Comparison of ENCODE assay signal across 15 cellular contexts in the genomic region with DNA sequence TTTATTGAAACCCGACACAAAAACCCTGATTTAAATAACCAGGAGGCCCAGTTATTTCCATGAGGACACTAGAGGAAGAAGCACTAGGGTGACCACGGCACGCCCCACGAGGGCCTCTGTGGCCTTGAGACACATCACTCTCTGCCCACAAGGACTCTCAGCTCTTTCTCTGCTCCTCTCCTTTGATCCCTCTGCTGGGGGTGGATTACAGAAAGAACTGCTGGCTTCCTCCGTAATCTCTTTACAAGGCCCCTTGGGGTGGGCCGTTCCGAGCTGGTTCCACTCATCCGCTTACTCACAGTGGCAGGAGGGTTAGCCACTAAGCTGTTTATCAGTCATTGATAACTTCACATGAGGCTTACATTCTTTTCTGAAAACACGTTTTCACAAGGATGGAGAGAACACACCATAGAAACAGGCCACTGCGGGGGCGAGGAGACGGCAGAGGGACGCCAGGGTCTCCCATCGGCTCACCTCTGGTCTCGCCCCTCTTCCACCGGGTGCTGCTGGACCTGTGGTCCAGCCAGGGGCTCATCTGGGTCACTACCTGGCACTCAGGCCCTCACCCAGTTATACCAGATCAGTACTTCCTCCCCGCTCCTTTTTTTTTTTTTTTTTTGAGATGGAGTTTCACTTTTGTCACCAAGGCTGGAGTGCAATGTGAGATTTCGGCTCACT. TPM values are rescaled to one million over a fixed set of nuclear protein-coding genes. Genes with fewer than 3 reads are reported as not detected.
DNase-seq lines count a peak whose midpoint lies in the region; ATAC-seq and TF ChIP-seq lines count a peak whose summit lies in the region.
"Had no signal": no experiment of that assay in that cellular context is flagged by ENCODE, and none has a peak within 500 bp of the region (broad histone marks: within the 10 kb centered on the region; RNA-seq: fewer than 3 reads in every experiment).

No MANE protein-coding gene starts in this region.

- H3K27ac ChIP-seq in CD4-positive, alpha-beta memory T cell (ENCODE audit: low read depth, low read length), result no peak overlapping the region
- peak overlapping the region in 4 of 5 donors; percentile 23 to 85 (median 58) for H3K27ac ChIP-seq in adrenal gland
- no peak overlapping the region for H3K27ac ChIP-seq in trophoblast cell (ENCODE audit: low read depth, low read length)
- H3K27ac ChIP-seq in tibial artery, result no peak overlapping the region
- H3K27ac ChIP-seq: body of pancreas, C4-2B had no signal

- H3K4me3 Mint-ChIP-seq in CD4-positive, alpha-beta memory T cell, result peak overlapping the region in 7 of 8 donors; percentile 28 to 79 (median 57)
- no peak overlapping the region; the same call in 1 of the 2 replicates for H3K4me3 Mint-ChIP-seq in HFFc6

- H2AFZ ChIP-seq in trophoblast cell (ENCODE audit: insufficient read depth, low read length, poor library complexity), result no peak overlapping the region

- CTCF ChIA-PET in CD4-positive, alpha-beta memory T cell (lab: Charles Lee; ENCODE audit: partially characterized antibody), result interaction anchor here (0.7 to 4.1 kb wide), 4 partner anchors 12 to 270 kb away, joined by 3 to 50 read pairs (median 4); partner anchors contain the start of gene PFKFB3

- no peak for DNase-seq in CD4-positive, alpha-beta memory T cell
- DNase-seq in HFFc6, result no peak
- peak in 4 of 7 donors; percentile 50 to 73 (median 66) for DNase-seq in adrenal gland
- DNase-seq in trophoblast cell, result no peak
- no peak for DNase-seq in tibial artery
- no peak for DNase-seq in A172 (ENCODE audit: low spot score)
- DNase-seq: activated T-cell treated with anti-CD3 and anti-CD28 coated beads for 4 hours, body of pancreas, GDM1, KG1, NCI-H1436 treated with DMSO at 0.1 percent for 48 hours, NCI-H510A, RPMI8226 had no signal

- peaks cover 0 to under 1% (median 0%) of the 10 kb centered on the region in 8 donors for H3K9me3 Mint-ChIP-seq in CD4-positive, alpha-beta memory T cell
- no peaks in the 10 kb centered on the region for H3K9me3 Mint-ChIP-seq in HFFc6

- H3K27me3 Mint-ChIP-seq in CD4-positive, alpha-beta memory T cell, result no peaks in the 10 kb centered on the region
- H3K27me3 Mint-ChIP-seq in HFFc6 (ENCODE audit: insufficient read depth), result no peaks in the 10 kb centered on the region

- H3K36me3 ChIP-seq in CD4-positive, alpha-beta memory T cell (ENCODE audit: insufficient read depth, low read length), result no peaks in the 10 kb centered on the region
- no peaks in the 10 kb centered on the region for H3K36me3 ChIP-seq in adrenal gland (replicated peaks in 1 of 2)
- H3K36me3 ChIP-seq in trophoblast cell (ENCODE audit: control insufficient read depth in 1 of 2, insufficient read depth in 2 of 2, low read length in 2 of 2), result no peaks in the 10 kb centered on the region
- H3K36me3 ChIP-seq in tibial artery, result no peaks in the 10 kb centered on the region

- H3K14ac ChIP-seq in trophoblast cell (ENCODE audit: low read length), result no peak overlapping the region

- H4K8ac ChIP-seq in trophoblast cell (ENCODE audit: low read depth, low read length), result no peak overlapping the region

- H3K4me2 ChIP-seq in trophoblast cell (ENCODE audit: low read length), result no peak overlapping the region

- H2BK120ac ChIP-seq in trophoblast cell (ENCODE audit: insufficient read depth, low read length, poor library complexity), result no peak overlapping the region

- no peaks in the 10 kb centered on the region for H3K27me3 ChIP-seq in CD4-positive, alpha-beta memory T cell (ENCODE audit: insufficient read depth, low read length)
- no peaks in the 10 kb centered on the region for H3K27me3 ChIP-seq in adrenal gland
- no peaks in the 10 kb centered on the region for H3K27me3 ChIP-seq in trophoblast cell (ENCODE audit: insufficient read depth, low read length)
- no peaks in the 10 kb centered on the region for H3K27me3 ChIP-seq in tibial artery
- H3K27me3 ChIP-seq: body of pancreas had no signal

- POLR2A ChIA-PET in CD4-positive, alpha-beta memory T cell (lab: Charles Lee; ENCODE audit: partially characterized antibody), result interaction anchor here (1.1 to 2.4 kb wide), 3 partner anchors 12 to 17 kb away, joined by 3 to 9 read pairs (median 3); partner anchors contain the start of gene PFKFB3

- TF ChIP-seq CTCF in HFFc6 (IDR thresholded peaks at IDR 0.05) (no peak), adrenal gland (IDR thresholded peaks at IDR 0.05) (no peak), tibial artery (IDR thresholded peaks at IDR 0.05) (no peak)

- H3K4ac ChIP-seq in trophoblast cell (ENCODE audit: low read depth, low read length), result no peak overlapping the region

- no peak overlapping the region for H3K23ac ChIP-seq in trophoblast cell (ENCODE audit: low read length)

- peaks cover 17 to 52% (median 27%) of the 10 kb centered on the region in 4 donors for H3K4me1 Mint-ChIP-seq in CD4-positive, alpha-beta memory T cell
- peaks cover 20% of the 10 kb centered on the region for H3K4me1 Mint-ChIP-seq in HFFc6 (ENCODE audit: low read depth)

- no peaks in the 10 kb centered on the region for H3K36me3 Mint-ChIP-seq in CD4-positive, alpha-beta memory T cell
- no peaks in the 10 kb centered on the region for H3K36me3 Mint-ChIP-seq in HFFc6 (ENCODE audit: low read depth)

- H2AK5ac ChIP-seq in trophoblast cell (ENCODE audit: low read length), result no peak overlapping the region

- no peaks in the 10 kb centered on the region for H3K79me1 ChIP-seq in trophoblast cell (ENCODE audit: low read length)

- H3K9me3 ChIP-seq in CD4-positive, alpha-beta memory T cell (ENCODE audit: control insufficient read depth in 1 of 2, low read length in 2 of 2), result no peaks in the 10 kb centered on the region
- no peaks in the 10 kb centered on the region for H3K9me3 ChIP-seq in adrenal gland (replicated peaks in 1 of 3)
- no peaks in the 10 kb centered on the region for H3K9me3 ChIP-seq in trophoblast cell (ENCODE audit: insufficient read depth, low read depth, low read length)
- no peaks in the 10 kb centered on the region for H3K9me3 ChIP-seq in tibial artery
- H3K9me3 ChIP-seq: body of pancreas had no signal

- no peak overlapping the region for H2BK12ac ChIP-seq in trophoblast cell (ENCODE audit: low read length)

- peak overlapping the region in 6 of 7 donors; percentile 55 to 93 (median 86) for H3K27ac Mint-ChIP-seq in CD4-positive, alpha-beta memory T cell
- H3K27ac Mint-ChIP-seq in HFFc6, result peak overlapping the region; percentile 64

- H4K12ac ChIP-seq in trophoblast cell (ENCODE audit: low read depth, low read length), result no peak overlapping the region

- H2BK5ac ChIP-seq in trophoblast cell (ENCODE audit: low read depth, low read length, poor library complexity), result no peak overlapping the region

- no peak overlapping the region for H4K91ac ChIP-seq in trophoblast cell (ENCODE audit: low read depth, low read length)

- TF ChIP-seq POLR2A in adrenal gland (IDR thresholded peaks at IDR 0.05), result no peak

- H3K79me2 ChIP-seq in trophoblast cell (ENCODE audit: control insufficient read depth, insufficient read depth, low read length, poor library complexity), result no peaks in the 10 kb centered on the region

- no peak overlapping the region for H3K9ac ChIP-seq in trophoblast cell (ENCODE audit: low read length)

- H3K4me3 ChIP-seq in CD4-positive, alpha-beta memory T cell (ENCODE audit: low read length in 2 of 2), result no peak overlapping the region
- H3K4me3 ChIP-seq in adrenal gland (no peak overlapping the region), trophoblast cell (ENCODE audit: low read depth, low read length) (no peak overlapping the region), tibial artery (no peak overlapping the region)
- H3K4me3 ChIP-seq: body of pancreas had no signal

- H3K4me1 ChIP-seq in CD4-positive, alpha-beta memory T cell (ENCODE audit: insufficient read depth, low read length), result peaks cover 8% of the 10 kb centered on the region
- H3K4me1 ChIP-seq in adrenal gland (replicated peaks in 1 of 2), result peaks cover 7 to 11% of the 10 kb centered on the region in 2 donors
- peaks cover 2 to 7% of the 10 kb centered on the region in 2 experiments for H3K4me1 ChIP-seq in trophoblast cell (ENCODE audit: control insufficient read depth in 1 of 2, insufficient read depth in 2 of 2, low read length in 2 of 2)
- H3K4me1 ChIP-seq in tibial artery, result no peaks in the 10 kb centered on the region

- WGBS in adrenal gland, 4 donors, result 48 to 69% (median 60%) methylated on average over 13 to 18 of the region's 18 CpGs
- no CpG with 5 or more reads among the region's 18 CpGs for WGBS in trophoblast cell (ENCODE audit: extremely low coverage, insufficient coverage, insufficient read length)

- intact Hi-C loops in CD4-positive, alpha-beta memory T cell (cut with micrococcal nuclease), result no loop called here
- intact Hi-C loops in adrenal gland (cut with DNase I), result no loop called here
- intact Hi-C loops in tibial artery (cut with DNase I; ENCODE audit: low total_unique reads), result no loop called here

- peak overlapping the region; percentile 39 for H3K18ac ChIP-seq in trophoblast cell (ENCODE audit: low read length)

- ATAC-seq in GM18519 (IDR thresholded peaks at IDR 0.05; ENCODE audit: low FRiP score, unreplicated experiment), result no peak
- ATAC-seq: body of pancreas had no signal

RNA-seq across cellular contexts. Expression of gene PFKFB3, which starts 17.6 kb away (rescaled TPM):
- total RNA-seq in CD4-positive, alpha-beta memory T cell, result 10 to 100 TPM; 55.7 to 67.1 TPM
- polyA plus RNA-seq in CD4-positive, alpha-beta memory T cell, result 10 to 100 TPM; 11.8 to 16.0 TPM
- total RNA-seq in HFFc6 (2021; fragmentation: NEBNext Ultra II Directional; extraction: Animal tissue kit (Norgen Biotek cat#: 25700)), result 10 to 100 TPM; 25.4 to 34.6 (median 28.7) TPM
- 10 to 100 TPM; 14.9 to 72.4 (median 37.0) TPM for total RNA-seq in adrenal gland
- polyA plus RNA-seq in adrenal gland, result 10 to 100 TPM in 2 of 3 donors, 1 to 10 TPM in 1; 8.4 to 20.8 (median 13.1) TPM
- 45.0 and 46.4 TPM in 2 replicates for polyA plus RNA-seq in trophoblast cell (2013)
- 12.2 and 16.5 TPM in 2 replicates for total RNA-seq in A172 (2014; rRNA removed; shearing (Covaris generic))

Comparison
In these comparisons a context has a peak if more than half of its experiments do, and no peak if none do; other contexts are left out.
1. DNase-seq: peak in adrenal gland (4 of 7); none in CD4-positive, alpha-beta memory T cell (0 of 5), HFFc6 (single experiment), trophoblast cell (0 of 2), tibial artery (0 of 2) and A172 (single experiment).
2. H3K27ac ChIP-seq: peak in adrenal gland (4 of 5); none in CD4-positive, alpha-beta memory T cell (single experiment), trophoblast cell (single experiment) and tibial artery (0 of 2).